2 cellular contexts compared by ENCODE assay signal in genomic region chr5:73617510-73618279, GRCh38.
A peak's percentile ranks its signal among the peaks of the same experiment; 100 is the strongest.
TF ChIP-seq lines count a peak whose summit lies in the region.

No MANE protein-coding gene starts in this region.

TF ChIP-seq in GM12878, 131 proteins besides CTCF, POLR2A, EP300 and RAD21:
- TF ChIP-seq MLLT1 (IDR thresholded peaks at IDR 0.05) (peak; percentile 78), CREM (IDR thresholded peaks at IDR 0.05; ENCODE audit: low read depth) (no peak), BHLHE40 (IDR thresholded peaks at IDR 0.05; ENCODE audit: borderline replicate concordance in 1 of 2, low read depth in 2 of 2, low read length in 1 of 2) (peak; percentile 48 to 60; a peak in 2 of 4 replicates)

TF ChIP-seq in HepG2, 621 proteins besides CTCF, POLR2A, EP300 and RAD21 (continues in another document):
- TF ChIP-seq ZBTB3 (CRISPR knock-in tag; IDR thresholded peaks at IDR 0.05; ENCODE audit: borderline replicate concordance, low read depth) (no peak), ZFP91 (CRISPR knock-in tag; IDR thresholded peaks at IDR 0.05; ENCODE audit: borderline replicate concordance) (no peak), ZBTB46 (CRISPR knock-in tag; IDR thresholded peaks at IDR 0.05; ENCODE audit: borderline replicate concordance) (no peak), PHF5A (CRISPR knock-in tag; IDR thresholded peaks at IDR 0.05; ENCODE audit: low read depth, unreplicated experiment) (no peak), ZNF484 (CRISPR knock-in tag; IDR thresholded peaks at IDR 0.05; ENCODE audit: borderline replicate concordance, low read depth) (no peak), ZNF580 (CRISPR knock-in tag; IDR thresholded peaks at IDR 0.05; ENCODE audit: borderline replicate concordance, low read depth) (no peak), ZNF30 (CRISPR knock-in tag; IDR thresholded peaks at IDR 0.05) (no peak), DRAP1 (CRISPR knock-in tag; IDR thresholded peaks at IDR 0.05) (no peak), KDM3A (CRISPR knock-in tag; IDR thresholded peaks at IDR 0.05; ENCODE audit: low read depth) (no peak), THRA (CRISPR knock-in tag; IDR thresholded peaks at IDR 0.05; ENCODE audit: borderline replicate concordance) (no peak), KDM2A (CRISPR knock-in tag; IDR thresholded peaks at IDR 0.05; ENCODE audit: borderline replicate concordance, low read depth) (no peak), CREB1 (IDR thresholded peaks at IDR 0.05) (no peak), CREB1 (CRISPR knock-in tag; IDR thresholded peaks at IDR 0.05) (no peak), SKI (IDR thresholded peaks at IDR 0.05; ENCODE audit: partially characterized antibody) (no peak), ATF1 (CRISPR knock-in tag; IDR thresholded peaks at IDR 0.05) (no peak), CREB3 (CRISPR knock-in tag; IDR thresholded peaks at IDR 0.05) (no peak), ZNF18 (CRISPR knock-in tag; IDR thresholded peaks at IDR 0.05; ENCODE audit: insufficient replicate concordance) (no peak), BCL3 (CRISPR knock-in tag; IDR thresholded peaks at IDR 0.05) (no peak), ZNF33B (CRISPR knock-in tag; IDR thresholded peaks at IDR 0.05) (no peak), ZBTB49 (CRISPR knock-in tag; IDR thresholded peaks at IDR 0.05; ENCODE audit: borderline replicate concordance) (no peak), PRMT3 (CRISPR knock-in tag; IDR thresholded peaks at IDR 0.05; ENCODE audit: borderline replicate concordance, low read depth) (no peak), ZBED4 (CRISPR knock-in tag; IDR thresholded peaks at IDR 0.05; ENCODE audit: borderline replicate concordance) (no peak), ZNF501 (CRISPR knock-in tag; IDR thresholded peaks at IDR 0.05) (no peak), RNF2 (conservative IDR thresholded peaks at IDR 0.05; ENCODE audit: low read depth) (no peak), ZNF296 (CRISPR knock-in tag; conservative IDR thresholded peaks at IDR 0.05) (no peak), ZFY (CRISPR knock-in tag; IDR thresholded peaks at IDR 0.05) (peak; percentile 52), ZNF639 (CRISPR knock-in tag; conservative IDR thresholded peaks at IDR 0.05) (no peak), ZNF883 (CRISPR knock-in tag; IDR thresholded peaks at IDR 0.05; ENCODE audit: not compliant biosample characterization) (no peak), PHF8 (CRISPR knock-in tag; IDR thresholded peaks at IDR 0.05) (peak; percentile 44), ZNF512B (CRISPR knock-in tag; IDR thresholded peaks at IDR 0.05; ENCODE audit: borderline replicate concordance) (0 out of 2 replicates have a peak, but pooled peaks have one; percentile 50)
